Comparison of ENCODE assay signal across 11 cellular contexts in genomic region chr15:75025102-75025501, GRCh38. TPM values are rescaled to one million over a fixed set of nuclear protein-coding genes. Genes with fewer than 3 reads are reported as not detected.
A peak's percentile ranks its signal among the peaks of the same experiment; 100 is the strongest.
DNase-seq lines count a peak whose midpoint lies in the region; ATAC-seq and TF ChIP-seq lines count a peak whose summit lies in the region.
"Had no signal": no experiment of that assay in that cellular context is flagged by ENCODE, and none has a peak within 500 bp of the region (broad histone marks: within the 10 kb centered on the region; RNA-seq: fewer than 3 reads in every experiment).

No MANE protein-coding gene starts in this region.

- H3K4me1 ChIP-seq in H9 (ENCODE audit: insufficient read depth, low read length): no peaks in the 10 kb centered on the region
- H3K4me1 ChIP-seq in effector memory CD4-positive, alpha-beta T cell (ENCODE audit: control insufficient read depth, insufficient read depth, low read length, poor library complexity, severe bottlenecking): peaks cover 14% of the 10 kb centered on the region

- no peaks in the 10 kb centered on the region for H3K79me1 ChIP-seq in H9 (ENCODE audit: insufficient read depth, low read depth, low read length, poor library complexity, severe bottlenecking)

- no peak overlapping the region for H3K18ac ChIP-seq in H9 (ENCODE audit: insufficient read length, low read depth, low read length)

- H2AFZ ChIP-seq in H9 (ENCODE audit: low read length): no peak overlapping the region

- peak overlapping the region; percentile 1 for H3K9ac ChIP-seq in H9 (ENCODE audit: extremely low read depth, insufficient read length, low read length)

- no peak overlapping the region for H4K5ac ChIP-seq in H9 (ENCODE audit: insufficient read length, low read depth, low read length)

- H4K20me1 ChIP-seq in H9 (ENCODE audit: control insufficient read depth, insufficient read depth, insufficient read length): no peaks in the 10 kb centered on the region

- TF ChIP-seq CTCF in CD14-positive monocyte (IDR thresholded peaks at IDR 0.05): no peak
- TF ChIP-seq CTCF in H9 (conservative IDR thresholded peaks at IDR 0.05): no peak

- no peak overlapping the region for H2BK120ac ChIP-seq in H9 (ENCODE audit: low read depth, low read length, poor library complexity, severe bottlenecking)

- H3K56ac ChIP-seq in H9 (ENCODE audit: insufficient read length, low read depth, low read length): no peak overlapping the region

- H2BK20ac ChIP-seq in H9 (ENCODE audit: low read depth, low read length, poor library complexity, severe bottlenecking): no peak overlapping the region

- H3K4ac ChIP-seq in H9 (ENCODE audit: low read depth, low read length): no peak overlapping the region

- no peak overlapping the region for H3K14ac ChIP-seq in H9 (ENCODE audit: insufficient read depth, low read length)

- intact Hi-C loops in CD14-positive monocyte (cut with micrococcal nuclease): no loop called here

- no CpG with 5 or more reads among the region's 3 CpGs for WGBS in H9 (ENCODE audit: extremely low coverage, insufficient read length, low lambda C conversion rate)

- H3K23ac ChIP-seq in H9 (ENCODE audit: insufficient read length, low read depth, low read length): no peak overlapping the region

- H3K4me3 ChIP-seq in effector memory CD4-positive, alpha-beta T cell (ENCODE audit: insufficient read depth, low read depth, low read length, poor library complexity, severe bottlenecking): no peak overlapping the region

- no peak overlapping the region for H4K8ac ChIP-seq in H9 (replicated peaks; ENCODE audit: insufficient read length, low read depth, low read length)

- H3K27me3 Mint-ChIP-seq in CD14-positive monocyte (ENCODE audit: low read depth in 3 of 3) (no peaks in the 10 kb centered on the region), H9 (ENCODE audit: low read depth) (no peaks in the 10 kb centered on the region), T-helper 17 cell (no peaks in the 10 kb centered on the region), memory B cell (peaks cover 3% of the 10 kb centered on the region)

- H3K27ac Mint-ChIP-seq in CD14-positive monocyte: peak overlapping the region; percentile 40 to 91 (median 85)
- no peak overlapping the region for H3K27ac Mint-ChIP-seq in H9
- H3K27ac Mint-ChIP-seq in T-helper 17 cell: peak overlapping the region; percentile 93
- H3K27ac Mint-ChIP-seq in memory B cell: no peak overlapping the region

- peak overlapping the region in 1 of 2 donors; percentile 51 for H3K4me3 Mint-ChIP-seq in CD14-positive monocyte
- H3K4me3 Mint-ChIP-seq in H9: peak overlapping the region; percentile 93 to 97; a peak in 4 of 5 replicates
- peak overlapping the region; percentile 99 for H3K4me3 Mint-ChIP-seq in T-helper 17 cell
- peak overlapping the region; percentile 46 for H3K4me3 Mint-ChIP-seq in memory B cell

- no peak overlapping the region for H3T11ph ChIP-seq in H9 (ENCODE audit: low read length)

- H3K27me3 ChIP-seq in H9 (ENCODE audit: insufficient read depth, low read length): no peaks in the 10 kb centered on the region
- H3K27me3 ChIP-seq in effector memory CD4-positive, alpha-beta T cell (replicated peaks; ENCODE audit: control insufficient read depth, insufficient read depth, low read length, poor library complexity, severe bottlenecking): no peaks in the 10 kb centered on the region

- H3K27ac ChIP-seq in H9 (ENCODE audit: insufficient read length, low read depth, low read length): no peak overlapping the region
- H3K27ac ChIP-seq in effector memory CD4-positive, alpha-beta T cell (ENCODE audit: insufficient read depth, low read length, poor library complexity, severe bottlenecking): no peak overlapping the region

- peaks cover 0 to 2% (median 0%) of the 10 kb centered on the region in 7 donors for H3K9me3 Mint-ChIP-seq in CD14-positive monocyte
- no peaks in the 10 kb centered on the region for H3K9me3 Mint-ChIP-seq in H9
- no peaks in the 10 kb centered on the region for H3K9me3 Mint-ChIP-seq in memory B cell

- H3K4me2 ChIP-seq in H9 (ENCODE audit: insufficient read depth, insufficient read length, low read length): no peak overlapping the region

- H3K36me3 Mint-ChIP-seq in CD14-positive monocyte (peaks cover 7 to 24% of the 10 kb centered on the region in 2 donors), H9 (ENCODE audit: insufficient read depth in 1 of 3, low read depth in 3 of 3) (peaks cover 5 to 11% (median 11%) of the 10 kb centered on the region in 3 experiments; a peak in 6 of 7 replicates), T-helper 17 cell (ENCODE audit: low read depth) (no peaks in the 10 kb centered on the region), memory B cell (peaks cover 2% of the 10 kb centered on the region)

- no peak overlapping the region for H2BK15ac ChIP-seq in H9 (ENCODE audit: low read depth, low read length)

- H3K23me2 ChIP-seq in H9 (ENCODE audit: insufficient read length, low read depth, low read length, poor library complexity, severe bottlenecking): no peaks in the 10 kb centered on the region

- no peak overlapping the region for H2BK5ac ChIP-seq in H9 (ENCODE audit: insufficient read length, low read length)

- no peak overlapping the region for H4K91ac ChIP-seq in H9 (ENCODE audit: insufficient read length, low read depth, low read length)

- no peaks in the 10 kb centered on the region; the same call in 1 of the 2 replicates for H3K79me2 ChIP-seq in H9 (ENCODE audit: insufficient read depth, low read length)

- no peaks in the 10 kb centered on the region for H3K9me3 ChIP-seq in H9 (ENCODE audit: control insufficient read depth, low read depth, low read length)
- no peaks in the 10 kb centered on the region for H3K9me3 ChIP-seq in T-helper 17 cell (ENCODE audit: control insufficient read depth, low read length, poor library complexity, severe bottlenecking)
- H3K9me3 ChIP-seq in effector memory CD4-positive, alpha-beta T cell (ENCODE audit: control insufficient read depth, low read length): no peaks in the 10 kb centered on the region

- H3K36me3 ChIP-seq in effector memory CD4-positive, alpha-beta T cell (ENCODE audit: control insufficient read depth, insufficient read depth, low read length): no peaks in the 10 kb centered on the region

- DNase-seq in CD14-positive monocyte (ENCODE audit: low spot score): no peak
- DNase-seq in H9: no peak
- DNase-seq in T-helper 17 cell: no peak
- DNase-seq in memory B cell (ENCODE audit: low spot score in 2 of 2): no peak
- no peak for DNase-seq in SKM-1 (lab: John Stamatoyannopoulos, UW; ENCODE audit: unreplicated experiment)
- DNase-seq in effector memory CD4-positive, alpha-beta T cell: no peak
- no peak for DNase-seq in amniotic stem cell (lab: John Stamatoyannopoulos, UW)
- DNase-seq: NCI-H1694 treated with DMSO at 0.1 percent for 48 hours; Right ventricle myocardium superior; stimulated activated CD4-positive, alpha-beta T cell treated with anti-CD3 and anti-CD28 coated beads, Interleukin-2, amount 100 ng/mL, for 24 hours had no signal

- H3K4me1 Mint-ChIP-seq in CD14-positive monocyte: peaks cover 46% of the 10 kb centered on the region
- peaks cover 9 to 20% of the 10 kb centered on the region in 2 experiments for H3K4me1 Mint-ChIP-seq in H9
- peaks cover 20% of the 10 kb centered on the region for H3K4me1 Mint-ChIP-seq in T-helper 17 cell
- H3K4me1 Mint-ChIP-seq in memory B cell: peaks cover 12% of the 10 kb centered on the region

- H2BK12ac ChIP-seq in H9 (ENCODE audit: insufficient read length, low read depth, low read length): no peak overlapping the region

- H2AK5ac ChIP-seq in H9 (ENCODE audit: insufficient read length, low read length): no peak overlapping the region

- ATAC-seq in T-helper 17 cell (no peak), memory B cell (ENCODE audit: low read depth) (no peak), GM19351 (IDR thresholded peaks at IDR 0.05; ENCODE audit: unreplicated experiment) (no peak)

RNA-seq across cellular contexts. Expression of gene PPCDC, which starts 1.7 kb away (rescaled TPM):
- 10 to 100 TPM; 14.2 to 18.7 TPM for polyA plus RNA-seq in CD14-positive monocyte
- 17.6 and 22.7 TPM in 2 replicates for total RNA-seq in H9 (2021)
- total RNA-seq in T-helper 17 cell: 1 to 10 TPM; 8.9 to 9.5 TPM

RNA-seq across cellular contexts. Expression of gene SCAMP5, which starts 29.7 kb away (rescaled TPM):
- under 1 TPM in 1 of 2 donors, not detected in 1; 0.08 TPM for polyA plus RNA-seq in CD14-positive monocyte
- total RNA-seq in H9 (2021) (45.8 and 47.8 TPM in 2 replicates), T-helper 17 cell (1 to 10 TPM; 3.9 to 4.3 TPM)

Comparison
In these comparisons a context has a peak if more than half of its experiments do, and no peak if none do; other contexts are left out.
1. H3K27ac Mint-ChIP-seq: peak in CD14-positive monocyte (7 of 7) and T-helper 17 cell (single experiment); none in H9 (0 of 3) and memory B cell (single experiment).